In genomic region chr4:112231779-112232713, GRCh38 we compare ENCODE assay signal across 1 cellular context.
TF ChIP-seq lines count a peak whose summit lies in the region.

Gene AP1AR, plus strand, starts transcription at chr4:112231787. Its CDS starts 305 bp downstream, at chr4:112232092.

TF ChIP-seq in HepG2, 621 proteins besides CTCF, POLR2A, EP300 and RAD21 (continued from another document and continues in another):
- TF ChIP-seq AFF4 (CRISPR knock-in tag; IDR thresholded peaks at IDR 0.05) (peak; percentile 89; the same call in 1 of the 2 replicates), TOE1 (CRISPR knock-in tag; IDR thresholded peaks at IDR 0.05) (no peak), AKNA (CRISPR knock-in tag; IDR thresholded peaks at IDR 0.05; ENCODE audit: borderline replicate concordance) (no peak), ZBTB37 (CRISPR knock-in tag; IDR thresholded peaks at IDR 0.05) (no peak), LRRFIP1 (CRISPR knock-in tag; conservative IDR thresholded peaks at IDR 0.05) (no peak), SIX4 (CRISPR knock-in tag; IDR thresholded peaks at IDR 0.05) (no peak), NRL (CRISPR knock-in tag; IDR thresholded peaks at IDR 0.05; ENCODE audit: borderline replicate concordance) (peak; percentile 94; the same call in 1 of the 2 replicates), HNRNPUL1 (IDR thresholded peaks at IDR 0.05; ENCODE audit: low read depth, low read length) (no peak), SALL1 (CRISPR knock-in tag; IDR thresholded peaks at IDR 0.05) (peak; percentile 63), NCOA1 (CRISPR knock-in tag; IDR thresholded peaks at IDR 0.05) (peak; percentile 40; the same call in 1 of the 2 replicates), ZNF672 (CRISPR knock-in tag; IDR thresholded peaks at IDR 0.05) (no peak), TCF12 (IDR thresholded peaks at IDR 0.05) (no peak), TCF12 (CRISPR knock-in tag; IDR thresholded peaks at IDR 0.05) (no peak), PBX3 (CRISPR knock-in tag; IDR thresholded peaks at IDR 0.05; ENCODE audit: borderline replicate concordance) (no peak), PREB (CRISPR knock-in tag; IDR thresholded peaks at IDR 0.05) (no peak), ZSCAN21 (CRISPR knock-in tag; IDR thresholded peaks at IDR 0.05; ENCODE audit: borderline replicate concordance) (peak; percentile 17; the same call in 1 of the 2 replicates), ZBTB26 (CRISPR knock-in tag; IDR thresholded peaks at IDR 0.05; ENCODE audit: borderline replicate concordance) (peak; percentile 54; the same call in 1 of the 2 replicates), RXRB (CRISPR knock-in tag; IDR thresholded peaks at IDR 0.05; ENCODE audit: borderline replicate concordance) (no peak; the same call in 1 of the 2 replicates), GLMP (CRISPR knock-in tag; IDR thresholded peaks at IDR 0.05; ENCODE audit: borderline replicate concordance) (no peak), ZSCAN20 (CRISPR knock-in tag; IDR thresholded peaks at IDR 0.05; ENCODE audit: borderline replicate concordance) (no peak), RCOR2 (CRISPR knock-in tag; IDR thresholded peaks at IDR 0.05) (no peak), ZNF660 (CRISPR knock-in tag; IDR thresholded peaks at IDR 0.05; ENCODE audit: borderline replicate concordance, low read depth) (no peak), NKX3-1 (CRISPR knock-in tag; IDR thresholded peaks at IDR 0.05) (no peak; the same call in 1 of the 2 replicates), ARNTL (CRISPR knock-in tag; IDR thresholded peaks at IDR 0.05) (peak; percentile 61; the same call in 1 of the 2 replicates), ZNF652 (CRISPR knock-in tag; IDR thresholded peaks at IDR 0.05; ENCODE audit: borderline replicate concordance, low read depth) (no peak), MTF2 (CRISPR knock-in tag; IDR thresholded peaks at IDR 0.05; ENCODE audit: borderline replicate concordance) (peak; percentile 96), JUNB (CRISPR knock-in tag; IDR thresholded peaks at IDR 0.05; ENCODE audit: borderline replicate concordance) (no peak), ZNF75D (CRISPR knock-in tag; IDR thresholded peaks at IDR 0.05; ENCODE audit: borderline replicate concordance) (no peak), ZNF343 (CRISPR knock-in tag; IDR thresholded peaks at IDR 0.05) (peak; percentile 92; the same call in 1 of the 2 replicates), ZNF367 (CRISPR knock-in tag; IDR thresholded peaks at IDR 0.05; ENCODE audit: borderline replicate concordance) (no peak), NFKB2 (CRISPR knock-in tag; IDR thresholded peaks at IDR 0.05; ENCODE audit: borderline replicate concordance) (0 out of 2 replicates have a peak, but pooled peaks have one; percentile 79), STAG1 (CRISPR knock-in tag; IDR thresholded peaks at IDR 0.05) (no peak), MIXL1 (CRISPR knock-in tag; IDR thresholded peaks at IDR 0.05) (no peak), HDAC6 (IDR thresholded peaks at IDR 0.05; ENCODE audit: low read depth, low read length) (no peak), PLSCR1 (CRISPR knock-in tag; IDR thresholded peaks at IDR 0.05; ENCODE audit: borderline replicate concordance) (peak; percentile 77; the same call in 1 of the 2 replicates), ATF6 (CRISPR knock-in tag; conservative IDR thresholded peaks at IDR 0.05) (peak; percentile 63; the same call in 1 of the 2 replicates), PITX1 (CRISPR knock-in tag; IDR thresholded peaks at IDR 0.05) (peak; percentile 90), MAFK (conservative IDR thresholded peaks at IDR 0.05 in 1 of 2, IDR thresholded peaks at IDR 0.05 in 1 of 2; ENCODE audit: low read length in 2 of 2) (no peak), SETDB1 (CRISPR knock-in tag; IDR thresholded peaks at IDR 0.05; ENCODE audit: borderline replicate concordance) (no peak; the same call in 1 of the 2 replicates), ZNF224 (CRISPR knock-in tag; IDR thresholded peaks at IDR 0.05) (no peak; the same call in 1 of the 2 replicates)
